1 cellular context compared by ENCODE assay signal in the genomic region with DNA sequence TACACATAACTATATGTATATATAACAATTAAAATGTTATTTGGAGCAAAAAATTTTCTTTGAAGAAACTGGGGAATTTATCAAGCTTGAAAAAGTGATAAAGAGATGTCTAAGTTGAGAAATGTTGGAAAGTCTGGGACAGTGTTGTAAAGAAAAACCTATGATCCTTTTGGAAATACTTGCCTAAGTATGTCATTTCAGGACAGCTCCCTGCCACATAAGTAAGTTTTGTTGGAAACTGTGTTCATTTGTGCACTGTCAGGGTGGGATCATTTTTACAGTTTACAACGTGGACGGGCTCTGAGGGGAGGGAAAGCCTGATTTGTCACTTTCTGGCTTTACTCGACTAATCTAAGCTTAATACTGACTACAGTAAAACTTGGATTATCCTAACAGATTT.
TF ChIP-seq lines count a peak whose summit lies in the region.

No MANE protein-coding gene starts in this region.

TF ChIP-seq in IMR-90, 13 proteins besides CTCF, POLR2A, EP300 and RAD21 (continued from another document):
- no peak for TF ChIP-seq MXI1 (IDR thresholded peaks at IDR 0.05; ENCODE audit: borderline replicate concordance, low read depth, low read length)
- TF ChIP-seq FOS (IDR thresholded peaks at IDR 0.05; ENCODE audit: low read depth, low read length) = no peak
